14 cellular contexts compared by ENCODE assay signal in genomic region chr4:40552536-40552935, GRCh38.
DNase-seq lines count a peak whose midpoint lies in the region; ATAC-seq and TF ChIP-seq lines count a peak whose summit lies in the region.
"Had no signal": no experiment of that assay in that cellular context is flagged by ENCODE, and none has a peak within 500 bp of the region (broad histone marks: within the 10 kb centered on the region; RNA-seq: fewer than 3 reads in every experiment).

No MANE protein-coding gene starts in this region.

- BruUV-seq in Panc1 (replicated peaks; lab: Mats Ljungman, UMichigan): no TSS peak

- no peak overlapping the region for H3K4me3 ChIP-seq in Panc1 (ENCODE audit: low read depth in 2 of 2, low read length in 2 of 2)
- no peak overlapping the region for H3K4me3 ChIP-seq in esophagus squamous epithelium
- H3K4me3 ChIP-seq: breast epithelium, Peyer's patch had no signal

- H3K27me3 ChIP-seq in Panc1 (ENCODE audit: control insufficient read depth, insufficient read depth, low read length) (no peaks in the 10 kb centered on the region), esophagus squamous epithelium (no peaks in the 10 kb centered on the region)
- H3K27me3 ChIP-seq: breast epithelium, Peyer's patch had no signal

- 68 to 70% methylated on average over 6 of the region's 6 CpGs for WGBS in esophagus squamous epithelium, 2 donors

- no peaks in the 10 kb centered on the region for H3K27me3 Mint-ChIP-seq in activated CD4-positive, alpha-beta T cell treated with anti-CD3 and anti-CD28 coated beads, Interleukin-2, amount 10 ng/mL, durations not matched to agents 24 days and 14 days
- H3K27me3 Mint-ChIP-seq in activated CD4-positive, alpha-beta T cell treated with anti-CD3 and anti-CD28 coated beads for 36 hours: no peaks in the 10 kb centered on the region

- peak overlapping the region; percentile 16 for H3K4me3 Mint-ChIP-seq in activated CD4-positive, alpha-beta T cell treated with anti-CD3 and anti-CD28 coated beads, Interleukin-2, amount 10 ng/mL, durations not matched to agents 24 days and 14 days
- H3K4me3 Mint-ChIP-seq in stimulated activated effector memory CD8-positive, alpha-beta T cell treated with anti-CD3 and anti-CD28 coated beads, Interleukin-12 subunit alpha, Interleukin-12 subunit beta, amount 100 ng/mL, for 72 hours: no peak overlapping the region
- H3K4me3 Mint-ChIP-seq in activated CD4-positive, alpha-beta T cell treated with anti-CD3 and anti-CD28 coated beads for 36 hours: no peak overlapping the region

- intact Hi-C loops in activated CD4-positive, alpha-beta T cell treated with anti-CD3 and anti-CD28 coated beads, Interleukin-2, amount 10 ng/mL, durations not matched to agents 24 days and 14 days (cut with micrococcal nuclease): loop anchor here (5.0 to 10.0 kb wide), 3 partner anchors 75 to 118 kb away; partner anchors contain the start of gene RBM47
- intact Hi-C loops in Panc1 (cut with micrococcal nuclease; ENCODE audit: unreplicated experiment): no loop called here
- intact Hi-C loops in esophagus squamous epithelium (cut with DNase I): no loop called here
- intact Hi-C loops in activated CD4-positive, alpha-beta T cell treated with anti-CD3 and anti-CD28 coated beads for 36 hours (cut with DNase I, micrococcal nuclease): loop anchor here in 1 of 2 experiments (5.0 to 10.0 kb wide), 2 partner anchors 88 to 170 kb away; no protein-coding TSS in a partner anchor

- CTCF ChIA-PET in Panc1 (lab: Charles Lee): no interaction called here
- CTCF ChIA-PET in activated CD4-positive, alpha-beta T cell treated with anti-CD3 and anti-CD28 coated beads for 36 hours (lab: Charles Lee): interaction anchor here (1.5 kb wide), 1 partner anchor 169 kb away, joined by 4 read pairs; no protein-coding TSS in a partner anchor

- peak overlapping the region; percentile 21 for H3K27ac Mint-ChIP-seq in activated CD4-positive, alpha-beta T cell treated with anti-CD3 and anti-CD28 coated beads, Interleukin-2, amount 10 ng/mL, durations not matched to agents 24 days and 14 days
- H3K27ac Mint-ChIP-seq in stimulated activated effector memory CD8-positive, alpha-beta T cell treated with anti-CD3 and anti-CD28 coated beads, Interleukin-12 subunit alpha, Interleukin-12 subunit beta, amount 100 ng/mL, for 72 hours: peak overlapping the region; percentile 12
- H3K27ac Mint-ChIP-seq in activated CD4-positive, alpha-beta T cell treated with anti-CD3 and anti-CD28 coated beads for 36 hours: no peak overlapping the region

- no peak for TF ChIP-seq CTCF in Panc1 (IDR thresholded peaks at IDR 0.05)
- TF ChIP-seq CTCF in esophagus squamous epithelium (IDR thresholded peaks at IDR 0.05): no peak

- H3K27ac ChIP-seq in Panc1 (ENCODE audit: low read length): no peak overlapping the region
- peak overlapping the region in 3 of 4 donors; percentile 22 to 73 (median 72) for H3K27ac ChIP-seq in esophagus squamous epithelium
- H3K27ac ChIP-seq: Peyer's patch had no signal

- POLR2A ChIA-PET in Panc1 (lab: Charles Lee): no interaction called here
- POLR2A ChIA-PET in activated CD4-positive, alpha-beta T cell treated with anti-CD3 and anti-CD28 coated beads for 36 hours (lab: Charles Lee): no interaction called here

- in situ Hi-C loops in Panc1 (cut with HindIII; ENCODE audit: low pct_unique_long_range_greater_than_20kb, low sequenced_read_pairs): no loop called here

- 0 out of 2 replicates have a peak, but pooled peaks have one; percentile 58 for ATAC-seq in Panc1
- no peak for ATAC-seq in stimulated activated effector memory CD8-positive, alpha-beta T cell treated with anti-CD3 and anti-CD28 coated beads, Interleukin-12 subunit alpha, Interleukin-12 subunit beta, amount 100 ng/mL, for 72 hours
- no peak for ATAC-seq in HG03342 (IDR thresholded peaks at IDR 0.05; ENCODE audit: unreplicated experiment)
- no peak for ATAC-seq in activated CD4-positive, alpha-beta T cell treated with anti-CD3 and anti-CD28 coated beads for 36 hours
- ATAC-seq in HG02642 (IDR thresholded peaks at IDR 0.05; ENCODE audit: poor library complexity, unreplicated experiment): no peak
- ATAC-seq: sciatic nerve had no signal

- H3K4me1 ChIP-seq in Panc1 (ENCODE audit: control insufficient read depth, insufficient read depth, low read length) (peaks cover 4% of the 10 kb centered on the region; the same call in 1 of the 2 replicates), esophagus squamous epithelium (peaks cover 0 to 58% (median 9%) of the 10 kb centered on the region in 3 donors)
- H3K4me1 ChIP-seq: breast epithelium had no signal

- no peaks in the 10 kb centered on the region for H3K9me3 ChIP-seq in Panc1 (ENCODE audit: control insufficient read depth, insufficient read depth, low read depth, low read length)
- H3K9me3 ChIP-seq in esophagus squamous epithelium: no peaks in the 10 kb centered on the region
- H3K9me3 ChIP-seq: breast epithelium, Peyer's patch had no signal

- no peak for TF ChIP-seq POLR2A in esophagus squamous epithelium (IDR thresholded peaks at IDR 0.05)

- H3K36me3 Mint-ChIP-seq in activated CD4-positive, alpha-beta T cell treated with anti-CD3 and anti-CD28 coated beads, Interleukin-2, amount 10 ng/mL, durations not matched to agents 24 days and 14 days (ENCODE audit: low read depth): no peaks in the 10 kb centered on the region
- no peaks in the 10 kb centered on the region for H3K36me3 Mint-ChIP-seq in stimulated activated effector memory CD8-positive, alpha-beta T cell treated with anti-CD3 and anti-CD28 coated beads, Interleukin-12 subunit alpha, Interleukin-12 subunit beta, amount 100 ng/mL, for 72 hours
- no peaks in the 10 kb centered on the region for H3K36me3 Mint-ChIP-seq in activated CD4-positive, alpha-beta T cell treated with anti-CD3 and anti-CD28 coated beads for 36 hours (ENCODE audit: low read depth)

- no peaks in the 10 kb centered on the region for H3K36me3 ChIP-seq in Panc1 (ENCODE audit: control insufficient read depth, insufficient read depth, low read length)
- H3K36me3 ChIP-seq in esophagus squamous epithelium: peaks cover 0 to 22% (median 0%) of the 10 kb centered on the region in 3 donors
- H3K36me3 ChIP-seq: breast epithelium, Peyer's patch had no signal

- H3K4me1 Mint-ChIP-seq in activated CD4-positive, alpha-beta T cell treated with anti-CD3 and anti-CD28 coated beads, Interleukin-2, amount 10 ng/mL, durations not matched to agents 24 days and 14 days: peaks cover 34% of the 10 kb centered on the region
- peaks cover 9% of the 10 kb centered on the region for H3K4me1 Mint-ChIP-seq in stimulated activated effector memory CD8-positive, alpha-beta T cell treated with anti-CD3 and anti-CD28 coated beads, Interleukin-12 subunit alpha, Interleukin-12 subunit beta, amount 100 ng/mL, for 72 hours
- H3K4me1 Mint-ChIP-seq in activated CD4-positive, alpha-beta T cell treated with anti-CD3 and anti-CD28 coated beads for 36 hours: peaks cover 25% of the 10 kb centered on the region

- no peak for DNase-seq in activated CD4-positive, alpha-beta T cell treated with anti-CD3 and anti-CD28 coated beads, Interleukin-2, amount 10 ng/mL, durations not matched to agents 24 days and 14 days
- DNase-seq in activated CD4-positive, alpha-beta T cell treated with anti-CD3 and anti-CD28 coated beads, Interleukin-2, amount 50 U/mL, for 1 hour: no peak
- DNase-seq in Panc1 (ENCODE audit: low read depth, low spot score) (no peak), esophagus squamous epithelium (lab: John Stamatoyannopoulos, UW) (no peak)
- no peak for DNase-seq in stimulated activated effector memory CD8-positive, alpha-beta T cell treated with anti-CD3 and anti-CD28 coated beads, Interleukin-12 subunit alpha, Interleukin-12 subunit beta, amount 100 ng/mL, for 72 hours (ENCODE audit: low spot score in 2 of 2)
- no peak for DNase-seq in activated CD4-positive, alpha-beta T cell treated with anti-CD3 and anti-CD28 coated beads for 36 hours
- DNase-seq: ACHN, activated T-cell treated with anti-CD3 and anti-CD28 coated beads for 4 hours, Karpas-422, Peyer's patch had no signal

- H3K9me3 Mint-ChIP-seq in activated CD4-positive, alpha-beta T cell treated with anti-CD3 and anti-CD28 coated beads, Interleukin-2, amount 10 ng/mL, durations not matched to agents 24 days and 14 days: no peaks in the 10 kb centered on the region
- no peaks in the 10 kb centered on the region for H3K9me3 Mint-ChIP-seq in stimulated activated effector memory CD8-positive, alpha-beta T cell treated with anti-CD3 and anti-CD28 coated beads, Interleukin-12 subunit alpha, Interleukin-12 subunit beta, amount 100 ng/mL, for 72 hours
- no peaks in the 10 kb centered on the region for H3K9me3 Mint-ChIP-seq in activated CD4-positive, alpha-beta T cell treated with anti-CD3 and anti-CD28 coated beads for 36 hours (ENCODE audit: low read depth)
